In genomic region chr5:68711311-68712200, GRCh38 we compare ENCODE assay signal across 8 cellular contexts.
A peak's percentile ranks its signal among the peaks of the same experiment; 100 is the strongest.
DNase-seq lines count a peak whose midpoint lies in the region; ATAC-seq and TF ChIP-seq lines count a peak whose summit lies in the region.

No MANE protein-coding gene starts in this region.

- H3K36me3 ChIP-seq in esophagus (ENCODE audit: control insufficient read depth in 2 of 2, insufficient read depth in 2 of 2, low read length in 1 of 2) = no peaks in the 10 kb centered on the region

- no peaks in the 10 kb centered on the region for H3K9me3 ChIP-seq in esophagus (ENCODE audit: control insufficient read depth in 2 of 2, insufficient read depth in 1 of 2, low read depth in 1 of 2, low read length in 1 of 2)

- 65 to 70% methylated on average over 6 of the region's 6 CpGs for WGBS in esophagus, 2 donors

- no peak overlapping the region for H3K4me3 ChIP-seq in esophagus (ENCODE audit: low read depth in 1 of 2, low read length in 2 of 2)

- ATAC-seq in GM21367 (IDR thresholded peaks at IDR 0.05; ENCODE audit: unreplicated experiment) (peak; percentile 89), HG03521 (IDR thresholded peaks at IDR 0.05; ENCODE audit: unreplicated experiment) (peak; percentile 96)

- H3K27me3 ChIP-seq in esophagus (ENCODE audit: control insufficient read depth in 1 of 2, insufficient read depth in 2 of 2, low read length in 2 of 2) = no peaks in the 10 kb centered on the region

- in situ Hi-C loops in GM13976 (cut with MboI; ENCODE audit: low sequenced_read_pairs, unreplicated experiment) = no loop called here

- DNase-seq in GM13976 (ENCODE audit: low spot score) = peak; percentile 61
- no peak for DNase-seq in ecto neural progenitor cell (ENCODE audit: low spot score)
- DNase-seq in stimulated activated CD4-positive, alpha-beta T cell treated with anti-CD3 and anti-CD28 coated beads, Interleukin-12 subunit alpha, Interleukin-12 subunit beta, amount 100 ng/mL, for 4 hours = no peak
- no peak for DNase-seq in stimulated activated CD4-positive, alpha-beta T cell treated with anti-CD3 and anti-CD28 coated beads, Interleukin-4, amount 100 ng/mL, for 1 hour
- no peak for DNase-seq in substantia nigra (lab: John Stamatoyannopoulos, UW)

- H3K27ac ChIP-seq in esophagus (ENCODE audit: low read depth in 2 of 2, low read length in 1 of 2) = peak overlapping the region; percentile 2 to 35
- no peak overlapping the region for H3K27ac ChIP-seq in substantia nigra (ENCODE audit: low read depth, low read length, poor library complexity, severe bottlenecking)

- no peak for TF ChIP-seq CTCF in GM13976 (IDR thresholded peaks at IDR 0.05; ENCODE audit: borderline replicate concordance, control extremely low read depth, extremely low read depth, insufficient read depth, missing control alignments)

- H3K4me1 ChIP-seq in esophagus (ENCODE audit: control insufficient read depth in 2 of 2, insufficient read depth in 2 of 2, low read length in 1 of 2) = no peaks in the 10 kb centered on the region
